Comparison of ENCODE assay signal across 11 cellular contexts in the genomic region with DNA sequence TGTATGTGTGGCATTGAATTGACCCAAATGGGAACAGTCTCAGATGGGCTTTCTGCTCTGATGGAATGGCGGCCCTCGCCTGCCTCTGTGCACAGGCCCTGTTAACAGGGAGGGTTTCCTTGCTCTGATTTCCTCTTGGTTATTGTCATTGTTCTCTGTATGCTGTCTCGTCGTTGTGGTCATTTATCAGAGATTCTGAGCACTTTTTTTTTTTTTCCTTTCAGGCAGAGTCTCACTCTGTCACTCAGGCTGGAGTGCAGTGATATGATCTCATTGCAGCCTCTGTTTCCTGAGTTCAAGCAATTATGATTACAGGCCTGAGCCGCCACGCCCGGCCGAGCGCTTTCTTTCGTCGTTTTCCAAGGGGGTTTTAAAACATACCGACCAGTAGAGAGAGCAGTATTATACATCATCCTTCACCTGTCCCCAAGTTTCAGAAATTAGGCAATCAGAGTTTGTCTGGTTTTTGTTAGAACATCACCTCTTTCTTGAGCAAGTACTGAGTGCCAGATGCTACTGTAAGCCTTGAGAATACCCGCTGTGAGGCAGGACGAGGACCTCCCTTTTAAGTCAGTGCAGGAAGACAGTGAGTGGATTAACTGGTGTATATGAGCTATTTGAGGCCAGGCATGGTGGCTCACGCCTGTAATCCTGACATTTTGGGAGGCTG. TPM values are rescaled to one million over a fixed set of nuclear protein-coding genes. Genes with fewer than 3 reads are reported as not detected.
DNase-seq lines count a peak whose midpoint lies in the region; ATAC-seq and TF ChIP-seq lines count a peak whose summit lies in the region.
"Had no signal": no experiment of that assay in that cellular context is flagged by ENCODE, and none has a peak within 500 bp of the region (broad histone marks: within the 10 kb centered on the region; RNA-seq: fewer than 3 reads in every experiment).

No MANE protein-coding gene starts in this region.

- no peak overlapping the region for H3K4me3 Mint-ChIP-seq in activated CD4-positive, alpha-beta T cell treated with anti-CD3 and anti-CD28 coated beads, Interleukin-2, amount 10 ng/mL, durations not matched to agents 7 days and 5 days

- H3K9me3 ChIP-seq in WERI-Rb-1 (ENCODE audit: severe bottlenecking), result no peaks in the 10 kb centered on the region
- no peaks in the 10 kb centered on the region for H3K9me3 ChIP-seq in suprapubic skin

- WGBS in suprapubic skin, result 67% methylated on average over 15 of the region's 15 CpGs

- ATAC-seq in left ventricle myocardium superior (peak; percentile 38), GM21447 (IDR thresholded peaks at IDR 0.05; ENCODE audit: unreplicated experiment) (no peak)
- ATAC-seq: PC-3 had no signal

- H3K27me3 Mint-ChIP-seq in activated CD4-positive, alpha-beta T cell treated with anti-CD3 and anti-CD28 coated beads, Interleukin-2, amount 10 ng/mL, durations not matched to agents 7 days and 5 days, result no peaks in the 10 kb centered on the region

- H3K4me1 ChIP-seq in suprapubic skin, result peaks cover 68% of the 10 kb centered on the region

- H3K4me1 Mint-ChIP-seq in activated CD4-positive, alpha-beta T cell treated with anti-CD3 and anti-CD28 coated beads, Interleukin-2, amount 10 ng/mL, durations not matched to agents 7 days and 5 days, result peaks cover 74% of the 10 kb centered on the region

- H3K27me3 ChIP-seq in WERI-Rb-1 (ENCODE audit: insufficient read depth, low read depth, severe bottlenecking) (no peaks in the 10 kb centered on the region), suprapubic skin (no peaks in the 10 kb centered on the region)
- H3K27me3 ChIP-seq: cardiac muscle cell had no signal

- POLR2A ChIA-PET in activated CD4-positive, alpha-beta T cell treated with anti-CD3 and anti-CD28 coated beads, Interleukin-2, amount 10 ng/mL, durations not matched to agents 7 days and 5 days (lab: Charles Lee), result interaction anchor here (0.6 kb wide), 1 partner anchor 13 kb away, joined by 4 read pairs; no protein-coding TSS in a partner anchor

- TF ChIP-seq CTCF in WERI-Rb-1 (IDR thresholded peaks at IDR 0.05; ENCODE audit: low read depth, low read length) (no peak), suprapubic skin (IDR thresholded peaks at IDR 0.05) (no peak)

- H3K9me3 Mint-ChIP-seq in activated CD4-positive, alpha-beta T cell treated with anti-CD3 and anti-CD28 coated beads, Interleukin-2, amount 10 ng/mL, durations not matched to agents 7 days and 5 days, result no peaks in the 10 kb centered on the region

- peaks cover 47% of the 10 kb centered on the region for H3K36me3 Mint-ChIP-seq in activated CD4-positive, alpha-beta T cell treated with anti-CD3 and anti-CD28 coated beads, Interleukin-2, amount 10 ng/mL, durations not matched to agents 7 days and 5 days (ENCODE audit: low read depth)

- no peak for DNase-seq in activated CD4-positive, alpha-beta T cell treated with anti-CD3 and anti-CD28 coated beads, Interleukin-2, amount 10 ng/mL, durations not matched to agents 7 days and 5 days
- DNase-seq in activated CD4-positive, alpha-beta T cell treated with anti-CD3 and anti-CD28 coated beads for 4 hours, result no peak
- DNase-seq in WERI-Rb-1 (peak; percentile 33), left ventricle myocardium superior (no peak), suprapubic skin (ENCODE audit: low spot score in 2 of 2) (no peak), DMS153 (lab: John Stamatoyannopoulos, UW) (no peak), GM19240 (ENCODE audit: insufficient read length, low spot score) (no peak)
- DNase-seq: PC-3; stimulated activated CD4-positive, alpha-beta T cell treated with anti-CD3 and anti-CD28 coated beads, Interleukin-4, amount 100 ng/mL, for 1 hour had no signal

- CTCF ChIA-PET in activated CD4-positive, alpha-beta T cell treated with anti-CD3 and anti-CD28 coated beads, Interleukin-2, amount 10 ng/mL, durations not matched to agents 7 days and 5 days (lab: Charles Lee), result interaction anchor here (1.2 kb wide), 1 partner anchor 22 kb away, joined by 3 read pairs; no protein-coding TSS in a partner anchor

- peak overlapping the region; percentile 76 for H3K27ac Mint-ChIP-seq in activated CD4-positive, alpha-beta T cell treated with anti-CD3 and anti-CD28 coated beads, Interleukin-2, amount 10 ng/mL, durations not matched to agents 7 days and 5 days

- no peak for TF ChIP-seq POLR2A in suprapubic skin (IDR thresholded peaks at IDR 0.05)

- H3K27ac ChIP-seq in WERI-Rb-1, result no peak overlapping the region
- peak overlapping the region; percentile 8 for H3K27ac ChIP-seq in suprapubic skin
- H3K27ac ChIP-seq: cardiac muscle cell had no signal

- intact Hi-C loops in left ventricle myocardium superior (cut with micrococcal nuclease), result no loop called here

- TF ChIP-seq EP300 in suprapubic skin (IDR thresholded peaks at IDR 0.05), result no peak

- H3K36me3 ChIP-seq in WERI-Rb-1 (no peaks in the 10 kb centered on the region), suprapubic skin (no peaks in the 10 kb centered on the region)
- H3K36me3 ChIP-seq: cardiac muscle cell had no signal

- no peak overlapping the region for H3K4me3 ChIP-seq in WERI-Rb-1 (ENCODE audit: low read depth, low read length)
- H3K4me3 ChIP-seq in suprapubic skin, result no peak overlapping the region
- H3K4me3 ChIP-seq: cardiac muscle cell had no signal

RNA-seq across cellular contexts. Expression of a gene that starts 6.5 kb away (rescaled TPM):
- 10 to 100 TPM; 40.7 to 44.8 TPM for total RNA-seq in activated CD4-positive, alpha-beta T cell treated with anti-CD3 and anti-CD28 coated beads, Interleukin-2, amount 10 ng/mL, durations not matched to agents 7 days and 5 days
- total RNA-seq in left ventricle myocardium superior (15.1 TPM), suprapubic skin (10 to 100 TPM in 3 of 4 donors, 1 to 10 TPM in 1; 9.9 to 55.8 (median 24.5) TPM)

RNA-seq across cellular contexts. Expression of a gene that starts 55.3 kb away (rescaled TPM):
- total RNA-seq in activated CD4-positive, alpha-beta T cell treated with anti-CD3 and anti-CD28 coated beads, Interleukin-2, amount 10 ng/mL, durations not matched to agents 7 days and 5 days, result 100 to 1,000 TPM; 148 to 158 TPM
- total RNA-seq in left ventricle myocardium superior, result 79.0 TPM
- 100 to 1,000 TPM; 136 to 158 (median 139) TPM for total RNA-seq in suprapubic skin
